ENCODE assay signal across 31 cellular contexts in the genomic region with DNA sequence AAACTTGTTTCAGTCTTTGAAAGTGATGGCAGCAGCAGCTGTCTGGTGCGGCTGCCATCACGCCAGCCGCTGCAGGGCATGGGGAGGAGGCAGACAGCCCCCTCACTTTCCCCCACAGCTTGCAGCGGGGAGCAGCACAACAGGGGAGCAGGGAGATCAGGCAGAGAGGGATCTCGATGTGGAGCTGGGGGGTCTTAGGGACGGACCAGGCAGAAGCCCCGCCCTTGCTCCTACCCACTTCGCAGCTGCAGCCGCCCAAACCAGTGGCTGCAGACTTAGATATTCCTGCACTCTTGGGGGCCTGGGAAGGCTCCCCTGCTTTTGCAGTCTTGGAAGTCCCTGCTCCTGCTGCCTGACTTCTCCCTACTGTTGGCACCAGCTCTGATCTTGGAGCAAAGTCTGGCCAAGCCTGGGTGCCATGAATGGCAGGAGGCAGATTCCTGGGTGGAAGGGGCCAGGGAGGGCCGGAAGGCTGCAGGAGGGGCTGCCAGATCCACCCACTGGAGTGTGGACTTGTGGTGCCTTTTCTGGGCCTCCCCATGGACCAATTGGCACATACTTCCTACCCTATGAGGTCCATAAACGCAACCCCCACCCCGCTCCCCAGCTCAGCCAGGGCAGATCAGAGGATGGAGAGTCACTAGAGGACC. TPM values are rescaled to one million over a fixed set of nuclear protein-coding genes. Genes with fewer than 3 reads are reported as not detected.
"Had no signal": no experiment of that assay in that cellular context is flagged by ENCODE, and none has a peak within 500 bp of the region (broad histone marks: within the 10 kb centered on the region; RNA-seq: fewer than 3 reads in every experiment).

No MANE protein-coding gene starts in this region.

- H2AFZ ChIP-seq: parathyroid adenoma had no signal

- H3K36me3 Mint-ChIP-seq: immature natural killer cell; naive thymus-derived CD8-positive, alpha-beta T cell had no signal

- H3K36me3 ChIP-seq: heart left ventricle, left lung, lower lobe of right lung, neutrophil, right atrium auricular region, right lobe of liver, stomach, thyroid gland, transverse colon, upper lobe of left lung had no signal

- H3K27ac ChIP-seq: heart left ventricle, left lung, lower lobe of right lung, neutrophil, parathyroid adenoma, right atrium auricular region, right lobe of liver, stomach, testis, thyroid gland, transverse colon, upper lobe of left lung had no signal

- H3K4me1 Mint-ChIP-seq: immature natural killer cell; naive thymus-derived CD8-positive, alpha-beta T cell; nephron; neural crest cell had no signal

- H3K27ac Mint-ChIP-seq: immature natural killer cell, nephron, progenitor cell of endocrine pancreas had no signal

- H3K27me3 Mint-ChIP-seq: progenitor cell of endocrine pancreas had no signal

- H3K9ac ChIP-seq: parathyroid adenoma had no signal

- ATAC-seq: heart left ventricle; left colon; left lung; lower lobe of right lung; naive thymus-derived CD8-positive, alpha-beta T cell had no signal

- H3K4me2 ChIP-seq: smooth muscle cell had no signal

- H3K9me3 ChIP-seq: heart left ventricle, left lung, lower lobe of right lung, neutrophil, right atrium auricular region, right lobe of liver, stomach, testis, thyroid gland, transverse colon, upper lobe of left lung had no signal

- FAIRE-seq: islet of Langerhans, kidney, urothelium cell line had no signal

- H3K4me1 ChIP-seq: heart left ventricle, left lung, lower lobe of right lung, parathyroid adenoma, right atrium auricular region, stomach, testis, thyroid gland, transverse colon, upper lobe of left lung had no signal

- H3K27me3 ChIP-seq: left lung, right atrium auricular region, right lobe of liver, testis, thyroid gland, transverse colon, upper lobe of left lung had no signal

- H3K4me3 Mint-ChIP-seq: immature natural killer cell; naive thymus-derived CD8-positive, alpha-beta T cell; nephron; neural crest cell had no signal

- H3K9me3 Mint-ChIP-seq: immature natural killer cell, nephron, neural crest cell had no signal

- H3K4me3 ChIP-seq: heart left ventricle, left lung, lower lobe of right lung, right atrium auricular region, right lobe of liver, smooth muscle cell, stomach, testis, thyroid gland, transverse colon, upper lobe of left lung had no signal

- DNase-seq: heart left ventricle; hypothalamus; immature natural killer cell; kidney; left colon; left lung; lower lobe of right lung; mammary epithelial cell; mesenchymal stem cell; naive thymus-derived CD8-positive, alpha-beta T cell; occipital lobe; right lobe of liver; stimulated activated CD4-positive, alpha-beta T cell treated with anti-CD3 and anti-CD28 coated beads, Interleukin-1b, Interleukin-23, amount 100 ng/mL, for 48 hours; stimulated activated CD4-positive, alpha-beta T cell treated with anti-CD3 and anti-CD28 coated beads, Interleukin-2, amount 100 ng/mL, for 48 hours; stimulated activated CD4-positive, alpha-beta T cell treated with anti-CD3 and anti-CD28 coated beads, Interleukin-4, amount 100 ng/mL, for 4 hours; stimulated activated CD8-positive, alpha-beta memory T cell treated with anti-CD3 and anti-CD28 coated beads, Interleukin-4, amount 100 ng/mL, for 48 hours; stimulated activated naive CD4-positive, alpha-beta T cell; stomach; testis; thyroid gland; transverse colon had no signal

RNA-seq across cellular contexts. Expression of a gene that starts 49.6 kb away (rescaled TPM):
- total RNA-seq: naive thymus-derived CD8-positive, alpha-beta T cell had no signal
- polyA plus RNA-seq: immature natural killer cell; naive thymus-derived CD8-positive, alpha-beta T cell had no signal
